ENCODE assay signal across 17 cellular contexts in the genomic region with DNA sequence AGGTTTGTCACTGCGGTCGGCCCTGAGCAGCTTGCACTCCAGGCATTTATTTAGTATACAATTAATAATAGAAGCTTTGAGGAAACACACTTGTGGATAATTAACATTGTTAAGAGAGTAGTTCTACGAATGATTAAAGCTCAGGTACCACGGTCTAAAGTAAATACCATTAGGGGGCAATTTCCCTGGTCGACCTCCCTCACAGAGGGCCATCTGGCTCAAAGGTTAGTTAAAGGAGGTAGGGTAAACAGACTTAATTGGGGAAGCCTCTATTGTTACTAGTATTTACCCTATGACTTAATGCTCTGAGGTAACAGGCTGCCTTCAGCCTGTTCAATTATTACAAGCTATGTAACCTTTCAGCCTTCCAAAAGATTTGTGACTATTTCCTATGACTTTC.
DNase-seq lines count a peak whose midpoint lies in the region; ATAC-seq and FAIRE-seq lines count a peak whose summit lies in the region.
"Had no signal": no experiment of that assay in that cellular context is flagged by ENCODE, and none has a peak within 500 bp of the region (broad histone marks: within the 10 kb centered on the region; RNA-seq: fewer than 3 reads in every experiment).

No MANE protein-coding gene starts in this region.

- intact Hi-C loops in activated T-helper 2 cell treated with anti-CD3 and anti-CD28 coated beads, Interferon-gamma antibody, Interleukin-2, Interleukin-4, amounts not matched to agents 10 μg/mL and 5 μg/mL and 100 μg/mL, durations not matched to agents 14 hours and 24 hours and 36 hours (cut with micrococcal nuclease), result no loop called here

- H3K9me3 ChIP-seq in T-helper 17 cell (ENCODE audit: control insufficient read depth, low read length, poor library complexity, severe bottlenecking), result no peaks in the 10 kb centered on the region
- H3K9me3 ChIP-seq: gastrocnemius medialis, neutrophil had no signal

- no peak for FAIRE-seq in RCC 7860 (lab: Jason Lieb, UNC)
- FAIRE-seq in GM19239 (lab: Jason Lieb, UNC), result no peak

- ATAC-seq in T-helper 17 cell, result no peak
- ATAC-seq: gastrocnemius medialis had no signal

- no peak overlapping the region for H3K27ac Mint-ChIP-seq in activated T-helper 2 cell treated with anti-CD3 and anti-CD28 coated beads, Interferon-gamma antibody, Interleukin-2, Interleukin-4, amounts not matched to agents 10 μg/mL and 5 μg/mL and 100 μg/mL, durations not matched to agents 14 hours and 24 hours and 36 hours
- H3K27ac Mint-ChIP-seq in T-helper 17 cell, result no peak overlapping the region
- H3K27ac Mint-ChIP-seq: activated CD4-positive, alpha-beta T cell treated with anti-CD3 and anti-CD28 coated beads, Interleukin-2, amount 10 ng/mL, durations not matched to agents 7 days and 5 days; B cell; immature natural killer cell; stimulated activated naive CD8-positive, alpha-beta T cell treated with anti-CD3 and anti-CD28 coated beads, Interleukin-15, Interleukin-2, amounts not matched to agents 100 ng/mL and 50 ng/mL, for 24 hours had no signal

- H3K9me3 Mint-ChIP-seq in activated T-helper 2 cell treated with anti-CD3 and anti-CD28 coated beads, Interferon-gamma antibody, Interleukin-2, Interleukin-4, amounts not matched to agents 10 μg/mL and 5 μg/mL and 100 μg/mL, durations not matched to agents 14 hours and 24 hours and 36 hours, result no peaks in the 10 kb centered on the region
- H3K9me3 Mint-ChIP-seq: activated CD4-positive, alpha-beta T cell treated with anti-CD3 and anti-CD28 coated beads, Interleukin-2, amount 10 ng/mL, durations not matched to agents 7 days and 5 days; immature natural killer cell; stimulated activated naive CD8-positive, alpha-beta T cell treated with anti-CD3 and anti-CD28 coated beads, Interleukin-15, Interleukin-2, amounts not matched to agents 100 ng/mL and 50 ng/mL, for 24 hours had no signal

- no peaks in the 10 kb centered on the region for H3K36me3 Mint-ChIP-seq in activated T-helper 2 cell treated with anti-CD3 and anti-CD28 coated beads, Interferon-gamma antibody, Interleukin-2, Interleukin-4, amounts not matched to agents 10 μg/mL and 5 μg/mL and 100 μg/mL, durations not matched to agents 14 hours and 24 hours and 36 hours (ENCODE audit: low read depth)
- no peaks in the 10 kb centered on the region for H3K36me3 Mint-ChIP-seq in T-helper 17 cell (ENCODE audit: low read depth)
- H3K36me3 Mint-ChIP-seq: immature natural killer cell had no signal

- H3K4me1 Mint-ChIP-seq in activated T-helper 2 cell treated with anti-CD3 and anti-CD28 coated beads, Interferon-gamma antibody, Interleukin-2, Interleukin-4, amounts not matched to agents 10 μg/mL and 5 μg/mL and 100 μg/mL, durations not matched to agents 14 hours and 24 hours and 36 hours (ENCODE audit: low read depth), result no peaks in the 10 kb centered on the region
- no peaks in the 10 kb centered on the region for H3K4me1 Mint-ChIP-seq in T-helper 17 cell
- H3K4me1 Mint-ChIP-seq: B cell had no signal

- H3K4me3 Mint-ChIP-seq in activated T-helper 2 cell treated with anti-CD3 and anti-CD28 coated beads, Interferon-gamma antibody, Interleukin-2, Interleukin-4, amounts not matched to agents 10 μg/mL and 5 μg/mL and 100 μg/mL, durations not matched to agents 14 hours and 24 hours and 36 hours (ENCODE audit: low read depth), result no peak overlapping the region
- no peak overlapping the region for H3K4me3 Mint-ChIP-seq in T-helper 17 cell
- H3K4me3 Mint-ChIP-seq: activated CD4-positive, alpha-beta T cell treated with anti-CD3 and anti-CD28 coated beads, Interleukin-2, amount 10 ng/mL, durations not matched to agents 7 days and 5 days; B cell; immature natural killer cell; stimulated activated naive CD8-positive, alpha-beta T cell treated with anti-CD3 and anti-CD28 coated beads, Interleukin-15, Interleukin-2, amounts not matched to agents 100 ng/mL and 50 ng/mL, for 24 hours had no signal

- DNase-seq in DMS79 treated with DMSO at 0.1 percent for 48 hours (lab: John Stamatoyannopoulos, UW), result peak; percentile 84
- DNase-seq in NCI-H1930 (lab: John Stamatoyannopoulos, UW), result peak; percentile 59 to 74
- peak; percentile 16 for DNase-seq in RCC 7860 (ENCODE audit: low spot score)
- DNase-seq in renal cortical epithelial cell (ENCODE audit: low read depth), result peak; percentile 96
- no peak for DNase-seq in activated T-helper 2 cell treated with anti-CD3 and anti-CD28 coated beads, Interferon-gamma antibody, Interleukin-2, Interleukin-4, amounts not matched to agents 10 μg/mL and 5 μg/mL and 100 μg/mL, durations not matched to agents 14 hours and 24 hours and 36 hours (ENCODE audit: low spot score)
- DNase-seq in stimulated activated CD4-positive, alpha-beta T cell treated with anti-CD3 and anti-CD28 coated beads, Interleukin-2, amount 100 ng/mL, for 24 hours, result no peak
- no peak for DNase-seq in GM19239 (ENCODE audit: insufficient read length, low spot score)
- no peak for DNase-seq in T-helper 17 cell
- DNase-seq: activated CD4-positive, alpha-beta T cell treated with anti-CD3 and anti-CD28 coated beads, Interleukin-2, amount 10 ng/mL, durations not matched to agents 7 days and 5 days; activated T-cell treated with anti-CD3 and anti-CD28 coated beads, Interleukin-2, amount 50 U/mL, for 48 hours; central memory CD4-positive, alpha-beta T cell; DND-41; gastrocnemius medialis; immature natural killer cell had no signal

- peaks cover 27% of the 10 kb centered on the region for H3K27me3 Mint-ChIP-seq in activated T-helper 2 cell treated with anti-CD3 and anti-CD28 coated beads, Interferon-gamma antibody, Interleukin-2, Interleukin-4, amounts not matched to agents 10 μg/mL and 5 μg/mL and 100 μg/mL, durations not matched to agents 14 hours and 24 hours and 36 hours (ENCODE audit: low read depth)
- H3K27me3 Mint-ChIP-seq in T-helper 17 cell, result peaks cover 6% of the 10 kb centered on the region

Comparison
In these comparisons a context has a peak if more than half of its experiments do, and no peak if none do; other contexts are left out.
1. DNase-seq: peak in DMS79 treated with DMSO at 0.1 percent for 48 hours (single experiment), NCI-H1930 (2 of 2), RCC 7860 (single experiment) and renal cortical epithelial cell (single experiment); none in activated T-helper 2 cell treated with anti-CD3 and anti-CD28 coated beads, Interferon-gamma antibody, Interleukin-2, Interleukin-4, amounts not matched to agents 10 μg/mL and 5 μg/mL and 100 μg/mL, durations not matched to agents 14 hours and 24 hours and 36 hours (single experiment), stimulated activated CD4-positive, alpha-beta T cell treated with anti-CD3 and anti-CD28 coated beads, Interleukin-2, amount 100 ng/mL, for 24 hours (0 of 2), GM19239 (single experiment) and T-helper 17 cell (0 of 3).